8 cellular contexts compared by ENCODE assay signal in genomic region chr17:80991645-80992076, GRCh38. TPM values are rescaled to one million over a fixed set of nuclear protein-coding genes. Genes with fewer than 3 reads are reported as not detected.
DNase-seq lines count a peak whose midpoint lies in the region; ATAC-seq and TF ChIP-seq lines count a peak whose summit lies in the region.

TSS of gene CHMP6 (plus strand) at chr17:80991841. CDS start at chr17:80991919, 78 bp downstream.

- POLR2A ChIA-PET in HEK293 (lab: Yijun Ruan, JAX), result interaction anchor here (1.2 kb wide), 1 partner anchor 45 kb away, joined by 4 read pairs; no protein-coding TSS in a partner anchor

- no peaks in the 10 kb centered on the region for H3K79me1 ChIP-seq in mesendoderm (ENCODE audit: low read length)

- no peak for ATAC-seq in HG03139 (IDR thresholded peaks at IDR 0.05; ENCODE audit: unreplicated experiment)

- CTCF ChIA-PET in HEK293 (lab: Yijun Ruan, JAX), result interaction anchor here (1.6 to 2.7 kb wide), 2 partner anchors 106 to 111 kb away, joined by 10 to 14 read pairs; no protein-coding TSS in a partner anchor

- TF ChIP-seq CTCF in HEK293 (tag by site-specific recombination; IDR thresholded peaks at IDR 0.05), result no peak; the same call in 1 of the 2 replicates
- peak; percentile 31 for TF ChIP-seq CTCF in endodermal cell (conservative IDR thresholded peaks at IDR 0.05)

- H3K4me2 ChIP-seq in mesendoderm (ENCODE audit: low read length), result peak within 1 kb of the TSS; percentile 61

- H3K9me3 Mint-ChIP-seq in endodermal cell, result no peaks in the 10 kb centered on the region

- H3K27me3 Mint-ChIP-seq in endodermal cell (ENCODE audit: insufficient read depth), result peaks cover 2% of the 10 kb centered on the region

- no peaks in the 10 kb centered on the region for H3K79me2 ChIP-seq in mesendoderm (ENCODE audit: control insufficient read depth, insufficient read depth, low read length)

- H2BK120ac ChIP-seq in mesendoderm (ENCODE audit: low read depth, low read length), result no peak within 1 kb of the TSS

- 1 to 3% methylated on average over 6 to 66 of the region's 66 CpGs for WGBS in endodermal cell (ENCODE audit: insufficient coverage in 1 of 2, insufficient read length in 1 of 2), 2 experiments
- WGBS in mesendoderm (ENCODE audit: extremely low coverage, insufficient coverage, low lambda C conversion rate), result no CpG with 5 or more reads among the region's 66 CpGs

- H3K27ac Mint-ChIP-seq in endodermal cell, result no peak within 1 kb of the TSS

- DNase-seq in DMS53 (lab: John Stamatoyannopoulos, UW), result peak; percentile 92
- DNase-seq in NCI-H774 (lab: John Stamatoyannopoulos, UW), result peak; percentile 77
- peak; percentile 34 for DNase-seq in activated CD8-positive, alpha-beta memory T cell treated with anti-CD3 and anti-CD28 coated beads, Interleukin-2, amount 50 U/mL, for 1 hour (ENCODE audit: extremely low read depth)
- DNase-seq in endodermal cell, result peak; percentile 90
- peak; percentile 84 for DNase-seq in mesendoderm
- DNase-seq in stimulated activated CD8-positive, alpha-beta memory T cell treated with anti-CD3 and anti-CD28 coated beads, Interleukin-12 subunit alpha, Interleukin-12 subunit beta, amount 100 ng/mL, for 4 hours (ENCODE audit: low read depth), result peak; percentile 53

- H3K27me3 ChIP-seq in endodermal cell (ENCODE audit: control insufficient read depth, insufficient read depth, low read length, poor library complexity, severe bottlenecking), result no peaks in the 10 kb centered on the region
- no peaks in the 10 kb centered on the region for H3K27me3 ChIP-seq in mesendoderm (ENCODE audit: insufficient read depth, low read length, poor library complexity)

- H3K56ac ChIP-seq in mesendoderm (ENCODE audit: low read length), result peak within 1 kb of the TSS; percentile 85

- H2BK15ac ChIP-seq in mesendoderm (replicated peaks; ENCODE audit: low read depth), result no peak within 1 kb of the TSS

- H3K36me3 ChIP-seq in HEK293 (ENCODE audit: control insufficient read depth in 2 of 2, insufficient read depth in 1 of 2, low read length in 2 of 2) (peaks cover 0 to 17% of the 10 kb centered on the region in 2 experiments; a peak in 2 of 3 replicates), endodermal cell (ENCODE audit: control insufficient read depth, insufficient read depth, low read length) (peaks cover 6% of the 10 kb centered on the region), mesendoderm (ENCODE audit: control insufficient read depth, insufficient read depth, low read length) (no peaks in the 10 kb centered on the region)

- H4K8ac ChIP-seq in mesendoderm (ENCODE audit: low read depth, low read length), result no peak within 1 kb of the TSS

- H3K27ac ChIP-seq in HEK293 (ENCODE audit: extremely low read depth, low read depth, low read length) (peak within 1 kb of the TSS; percentile 63; the same call in 1 of the 2 replicates), endodermal cell (ENCODE audit: low read depth, low read length) (no peak within 1 kb of the TSS), mesendoderm (ENCODE audit: low read depth, low read length) (no peak within 1 kb of the TSS)

- H3K4me3 Mint-ChIP-seq in endodermal cell, result peak within 1 kb of the TSS; percentile 58

- H3K4me1 ChIP-seq in HEK293 (ENCODE audit: control insufficient read depth, insufficient read depth, low read length) (peaks cover 2% of the 10 kb centered on the region; the same call in 1 of the 2 replicates), endodermal cell (ENCODE audit: control insufficient read depth, insufficient read depth, low read length) (peaks cover 5% of the 10 kb centered on the region), mesendoderm (ENCODE audit: control insufficient read depth, low read depth, low read length) (no peaks in the 10 kb centered on the region)

- no peak within 1 kb of the TSS for H4K5ac ChIP-seq in mesendoderm (ENCODE audit: low read length)

- H3K36me3 Mint-ChIP-seq in endodermal cell (ENCODE audit: low read depth), result peaks cover 15% of the 10 kb centered on the region

- H3K4ac ChIP-seq in mesendoderm (ENCODE audit: low read depth, low read length), result peak within 1 kb of the TSS; percentile 75

- H3K18ac ChIP-seq in mesendoderm (ENCODE audit: low read length), result peak within 1 kb of the TSS; percentile 54

- H3K4me1 Mint-ChIP-seq in endodermal cell, result peaks cover 5% of the 10 kb centered on the region

- H3K9ac ChIP-seq in endodermal cell (ENCODE audit: extremely low read depth, low read length, poor library complexity, severe bottlenecking), result peak within 1 kb of the TSS; percentile 41
- H3K9ac ChIP-seq in mesendoderm (ENCODE audit: low read length), result peak within 1 kb of the TSS; percentile 79

- H2AK5ac ChIP-seq in mesendoderm (ENCODE audit: low read length), result no peak within 1 kb of the TSS

- H2BK5ac ChIP-seq in mesendoderm (ENCODE audit: low read length), result no peak within 1 kb of the TSS

- no peak within 1 kb of the TSS for H3K23ac ChIP-seq in mesendoderm (ENCODE audit: low read length)

- H3K9me3 ChIP-seq in HEK293 (ENCODE audit: control insufficient read depth, insufficient read depth, low read depth, low read length) (no peaks in the 10 kb centered on the region), endodermal cell (ENCODE audit: control insufficient read depth, low read length) (no peaks in the 10 kb centered on the region)

- H3K4me3 ChIP-seq in HEK293 (ENCODE audit: low read depth, low read length) (peak within 1 kb of the TSS; percentile 63), endodermal cell (ENCODE audit: low read length) (peak within 1 kb of the TSS; percentile 81), mesendoderm (ENCODE audit: low read length) (peak within 1 kb of the TSS; percentile 66)

TF ChIP-seq in HEK293, 187 proteins besides CTCF, POLR2A, EP300 and RAD21 (continues in another document):
- TF ChIP-seq ZNF148 (tag by site-specific recombination; IDR thresholded peaks at IDR 0.05; ENCODE audit: borderline replicate concordance) (no peak), ZNF24 (tag by site-specific recombination; IDR thresholded peaks at IDR 0.05) (no peak), MZF1 (tag by site-specific recombination; IDR thresholded peaks at IDR 0.05; ENCODE audit: borderline replicate concordance) (no peak), ZNF2 (tag by site-specific recombination; IDR thresholded peaks at IDR 0.05) (no peak), BCL6B (tag by site-specific recombination; IDR thresholded peaks at IDR 0.05) (no peak), ZNF658 (tag by site-specific recombination; IDR thresholded peaks at IDR 0.05) (no peak), ZNF10 (tag by site-specific recombination; IDR thresholded peaks at IDR 0.05) (no peak), ZNF610 (tag by site-specific recombination; IDR thresholded peaks at IDR 0.05; ENCODE audit: borderline replicate concordance) (no peak), ZNF37A (tag by site-specific recombination; IDR thresholded peaks at IDR 0.05) (0 out of 2 replicates have a peak, but pooled peaks have one; percentile 27), MEIS1 (CRISPR knock-in tag; IDR thresholded peaks at IDR 0.05; ENCODE audit: borderline replicate concordance) (no peak), ZNF561 (tag by site-specific recombination; IDR thresholded peaks at IDR 0.05; ENCODE audit: borderline replicate concordance) (peak; percentile 81; the same call in 1 of the 2 replicates), ZNF391 (tag by site-specific recombination; IDR thresholded peaks at IDR 0.05; ENCODE audit: borderline replicate concordance, low read depth) (no peak), ZFP3 (tag by site-specific recombination; IDR thresholded peaks at IDR 0.05; ENCODE audit: low read depth) (no peak)
- TF ChIP-seq, protein P1, sequence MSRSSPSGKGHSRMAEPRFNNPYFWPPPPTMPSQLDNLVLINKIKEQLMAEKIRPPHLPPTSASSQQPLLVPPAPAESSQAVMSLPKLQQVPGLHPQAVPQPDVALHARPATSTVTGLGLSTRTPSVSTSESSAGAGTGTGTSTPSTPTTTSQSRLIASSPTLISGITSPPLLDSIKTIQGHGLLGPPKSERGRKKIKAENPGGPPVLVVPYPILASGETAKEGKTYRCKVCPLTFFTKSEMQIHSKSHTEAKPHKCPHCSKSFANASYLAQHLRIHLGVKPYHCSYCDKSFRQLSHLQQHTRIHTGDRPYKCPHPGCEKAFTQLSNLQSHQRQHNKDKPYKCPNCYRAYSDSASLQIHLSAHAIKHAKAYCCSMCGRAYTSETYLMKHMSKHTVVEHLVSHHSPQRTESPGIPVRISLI (tag by site-specific recombination; IDR thresholded peaks at IDR 0.05), result no peak

RNA-seq across cellular contexts. Expression of gene CHMP6, which starts in this region (rescaled TPM):
- total RNA-seq in endodermal cell, result 10 to 100 TPM; 28.4 to 32.5 TPM
- 23.4 TPM for polyA plus RNA-seq in endodermal cell (2013, experiment 1 of 2)
- 20.2 TPM for polyA plus RNA-seq in endodermal cell (2013, experiment 2 of 2)
- 11.6 TPM for polyA plus RNA-seq in mesendoderm (2013, experiment 1 of 2)
- 11.8 TPM for polyA plus RNA-seq in mesendoderm (2013, experiment 2 of 2)

Comparison
In these comparisons a context has a peak if more than half of its experiments do, and no peak if none do; other contexts are left out.
1. DNase-seq: peak in every context shown above with its lines; median percentile 92 in DMS53; 90 in endodermal cell; 84 in mesendoderm; 77 in NCI-H774; 53 in stimulated activated CD8-positive, alpha-beta memory T cell treated with anti-CD3 and anti-CD28 coated beads, Interleukin-12 subunit alpha, Interleukin-12 subunit beta, amount 100 ng/mL, for 4 hours; 34 in activated CD8-positive, alpha-beta memory T cell treated with anti-CD3 and anti-CD28 coated beads, Interleukin-2, amount 50 U/mL, for 1 hour.